ENCODE assay signal across 7 cellular contexts in genomic region chr2:74392449-74392743, GRCh38. TPM values are rescaled to one million over a fixed set of nuclear protein-coding genes. Genes with fewer than 3 reads are reported as not detected.
DNase-seq lines count a peak whose midpoint lies in the region; ATAC-seq and TF ChIP-seq lines count a peak whose summit lies in the region.

No MANE protein-coding gene starts in this region.

- H3K36me3 ChIP-seq in OCI-LY3 (replicated peaks; ENCODE audit: low read depth, low read length) (no peaks in the 10 kb centered on the region), fibroblast of lung (ENCODE audit: control insufficient read depth, insufficient read depth, low read length) (no peaks in the 10 kb centered on the region), rectal smooth muscle tissue (ENCODE audit: control insufficient read depth, insufficient read depth, low read length) (no peaks in the 10 kb centered on the region)

- H4K20me1 ChIP-seq in OCI-LY3 (ENCODE audit: insufficient read depth, low read length) (peaks cover 3% of the 10 kb centered on the region; the same call in 1 of the 2 replicates), fibroblast of lung (ENCODE audit: control insufficient read depth, extremely low read depth, insufficient read depth, low read length) (no peaks in the 10 kb centered on the region)

- H3K4me1 ChIP-seq in OCI-LY3 (ENCODE audit: low read length) (peaks cover 11% of the 10 kb centered on the region), fibroblast of lung (ENCODE audit: control insufficient read depth, extremely low read depth, insufficient read depth, low read length) (peaks cover 8% of the 10 kb centered on the region), rectal smooth muscle tissue (ENCODE audit: control insufficient read depth, insufficient read depth, low read length) (peaks cover 7% of the 10 kb centered on the region)

- no peak for DNase-seq in GM12865 (ENCODE audit: low read depth)
- DNase-seq in fibroblast of lung (ENCODE audit: low read depth in 2 of 2): no peak
- DNase-seq in NCI-H2171 treated with DMSO at 0.1 percent for 48 hours (lab: John Stamatoyannopoulos, UW): no peak
- no peak for DNase-seq in stimulated activated CD4-positive, alpha-beta T cell treated with anti-CD3 and anti-CD28 coated beads, Interleukin-12 subunit alpha, Interleukin-12 subunit beta, amount 100 ng/mL, for 4 hours

- peak overlapping the region; percentile 58; the same call in 1 of the 2 replicates for H3K4me3 ChIP-seq in GM12865 (ENCODE audit: low read depth, low read length)
- H3K4me3 ChIP-seq in OCI-LY3 (ENCODE audit: low read length): peak overlapping the region; percentile 89
- peak overlapping the region in 1 of 4 experiments; percentile 95 for H3K4me3 ChIP-seq in fibroblast of lung (replicated peaks in 1 of 4; ENCODE audit: control extremely low read depth in 1 of 4, insufficient read depth in 1 of 4, low read depth in 3 of 4, low read length in 4 of 4)
- H3K4me3 ChIP-seq in rectal smooth muscle tissue (ENCODE audit: low read length): peak overlapping the region; percentile 67

- H3K79me2 ChIP-seq in OCI-LY3 (ENCODE audit: low read length) (peaks cover 32% of the 10 kb centered on the region), fibroblast of lung (ENCODE audit: control insufficient read depth, insufficient read depth, low read length) (peaks cover 40% of the 10 kb centered on the region)

- TF ChIP-seq CTCF in GM12865 (IDR thresholded peaks at IDR 0.05; ENCODE audit: insufficient read depth, low read depth, low read length, missing control alignments): no peak
- no peak for TF ChIP-seq CTCF in OCI-LY3 (IDR thresholded peaks at IDR 0.05; ENCODE audit: low read depth, low read length)
- TF ChIP-seq CTCF in fibroblast of lung (conservative IDR thresholded peaks at IDR 0.05 in 1 of 2, IDR thresholded peaks at IDR 0.05 in 1 of 2; ENCODE audit: low read depth in 1 of 2, low read length in 2 of 2): no peak

- H3K27ac ChIP-seq in OCI-LY3 (ENCODE audit: low read length) (no peak overlapping the region), fibroblast of lung (ENCODE audit: insufficient read depth, low read length) (no peak overlapping the region), rectal smooth muscle tissue (ENCODE audit: low read depth, low read length) (no peak overlapping the region)

- H3K27me3 ChIP-seq in OCI-LY3 (ENCODE audit: low read depth, low read length) (no peaks in the 10 kb centered on the region), fibroblast of lung (ENCODE audit: control insufficient read depth, insufficient read depth, low read length) (no peaks in the 10 kb centered on the region), rectal smooth muscle tissue (ENCODE audit: control insufficient read depth, insufficient read depth, low read length) (no peaks in the 10 kb centered on the region)

- peak overlapping the region; percentile 81; the same call in 1 of the 2 replicates for H3K9ac ChIP-seq in OCI-LY3 (ENCODE audit: low read length)
- H3K9ac ChIP-seq in fibroblast of lung (ENCODE audit: insufficient read depth, low read length): no peak overlapping the region
- H3K9ac ChIP-seq in rectal smooth muscle tissue (ENCODE audit: low read length): no peak overlapping the region

- ATAC-seq in GM21360 (IDR thresholded peaks at IDR 0.05; ENCODE audit: unreplicated experiment): no peak

- H2AFZ ChIP-seq in OCI-LY3 (ENCODE audit: low read depth, low read length) (peak overlapping the region; percentile 97), fibroblast of lung (ENCODE audit: low read length) (peak overlapping the region; percentile 37)

- H3K4me2 ChIP-seq in OCI-LY3 (ENCODE audit: low read length): peak overlapping the region; percentile 93
- H3K4me2 ChIP-seq in fibroblast of lung (ENCODE audit: extremely low read depth, insufficient read depth, low read length): peak overlapping the region; percentile 79

- H3K9me3 ChIP-seq in OCI-LY3 (ENCODE audit: insufficient read depth, low read length): no peaks in the 10 kb centered on the region
- H3K9me3 ChIP-seq in fibroblast of lung (ENCODE audit: control insufficient read depth, insufficient read depth, low read depth, low read length): no peaks in the 10 kb centered on the region

RNA-seq across cellular contexts. Expression of gene DCTN1, which starts 12.3 kb away (rescaled TPM):
- total RNA-seq in fibroblast of lung: 157 and 228 TPM in 2 replicates
- 133 and 193 TPM in 2 replicates for polyA plus RNA-seq in fibroblast of lung
- polyA plus RNA-seq in fibroblast of lung (2012): 213 and 279 TPM in 2 replicates
- 562 and 638 TPM in 2 replicates for polyA minus RNA-seq in fibroblast of lung (ENCODE audit: low replicate concordance)

RNA-seq across cellular contexts. Expression of gene C2orf81, which starts 29.0 kb away (rescaled TPM):
- 0.77 and 1.5 TPM in 2 replicates for total RNA-seq in fibroblast of lung
- polyA plus RNA-seq in fibroblast of lung: 0.25 and 0.37 TPM in 2 replicates
- polyA plus RNA-seq in fibroblast of lung (2012): 1.1 and 1.9 TPM in 2 replicates
- 1.0 and 1.2 TPM in 2 replicates for polyA minus RNA-seq in fibroblast of lung (ENCODE audit: low replicate concordance)

RNA-seq across cellular contexts. Expression of gene WDR54, which starts 29.1 kb away (rescaled TPM):
- total RNA-seq in fibroblast of lung: 23.9 and 27.1 TPM in 2 replicates
- 24.3 and 34.0 TPM in 2 replicates for polyA plus RNA-seq in fibroblast of lung
- polyA plus RNA-seq in fibroblast of lung (2012): 32.9 and 48.2 TPM in 2 replicates
- 78.8 and 104 TPM in 2 replicates for polyA minus RNA-seq in fibroblast of lung (ENCODE audit: low replicate concordance)

RNA-seq across cellular contexts. Expression of gene SLC4A5, which starts 49.2 kb away (rescaled TPM):
- total RNA-seq in fibroblast of lung: under 0.01 and 0.17 TPM in 2 replicates
- polyA plus RNA-seq in fibroblast of lung: 0.12 and 0.19 TPM in 2 replicates
- polyA plus RNA-seq in fibroblast of lung (2012): 0.14 and 0.17 TPM in 2 replicates
- 2.8 TPM in 1 of 2 replicates, not detected in the other for polyA minus RNA-seq in fibroblast of lung (ENCODE audit: low replicate concordance)

RNA-seq across cellular contexts. Expression of gene RTKN, which starts 49.3 kb away (rescaled TPM):
- total RNA-seq in fibroblast of lung: 11.8 and 16.0 TPM in 2 replicates
- 8.3 and 10.0 TPM in 2 replicates for polyA plus RNA-seq in fibroblast of lung
- 8.2 and 11.3 TPM in 2 replicates for polyA plus RNA-seq in fibroblast of lung (2012)
- polyA minus RNA-seq in fibroblast of lung (ENCODE audit: low replicate concordance): 10.6 and 20.2 TPM in 2 replicates
